In the genomic region with DNA sequence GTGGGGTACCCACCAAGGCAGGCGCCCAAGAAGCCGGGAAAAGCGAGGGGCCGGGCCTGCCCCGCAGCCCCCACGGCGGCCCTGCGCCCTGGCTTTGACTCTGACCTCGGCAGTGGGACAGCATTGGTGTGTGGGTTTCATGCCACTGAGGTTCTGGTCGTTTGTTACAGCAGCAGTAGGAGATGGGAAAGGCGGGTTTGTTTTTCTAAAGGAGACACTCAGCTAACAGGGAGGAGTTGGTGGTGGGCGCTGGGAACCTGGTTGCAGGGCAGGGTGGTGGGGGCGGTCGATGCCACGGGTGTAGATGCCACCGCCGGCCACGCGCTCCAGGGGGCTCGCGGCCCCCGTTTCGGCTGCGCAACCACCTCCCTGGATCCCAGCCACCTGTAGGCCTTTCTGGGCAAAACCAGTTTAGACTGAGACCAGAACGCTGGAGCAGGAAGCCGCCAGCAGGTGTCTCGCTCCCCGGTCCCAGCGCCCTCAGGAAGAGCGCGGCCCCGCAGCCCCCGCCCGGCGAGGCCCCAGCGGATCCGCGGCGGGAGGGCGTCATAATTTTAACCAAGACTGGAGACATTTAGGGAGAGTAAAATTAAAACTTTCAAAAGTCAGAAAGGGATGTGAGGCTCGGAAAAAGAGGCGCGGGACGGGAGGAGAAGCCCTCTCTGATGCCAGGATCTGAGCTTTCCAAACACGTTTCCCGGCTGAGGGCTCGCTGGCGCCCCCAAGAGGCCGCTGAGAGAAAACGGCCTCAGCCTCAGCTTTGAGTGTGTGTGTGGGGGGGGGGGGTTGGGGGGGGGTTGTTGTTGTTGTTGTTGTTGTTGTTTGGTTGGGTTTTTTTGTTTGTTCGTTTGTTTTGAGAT, we compare ENCODE assay signal across 1 cellular context.
TF ChIP-seq lines count a peak whose summit lies in the region.

No MANE protein-coding gene starts in this region.

TF ChIP-seq in K562, 482 proteins besides CTCF, POLR2A, EP300 and RAD21 (continued from another document and continues in another):
- TF ChIP-seq, protein P1, sequence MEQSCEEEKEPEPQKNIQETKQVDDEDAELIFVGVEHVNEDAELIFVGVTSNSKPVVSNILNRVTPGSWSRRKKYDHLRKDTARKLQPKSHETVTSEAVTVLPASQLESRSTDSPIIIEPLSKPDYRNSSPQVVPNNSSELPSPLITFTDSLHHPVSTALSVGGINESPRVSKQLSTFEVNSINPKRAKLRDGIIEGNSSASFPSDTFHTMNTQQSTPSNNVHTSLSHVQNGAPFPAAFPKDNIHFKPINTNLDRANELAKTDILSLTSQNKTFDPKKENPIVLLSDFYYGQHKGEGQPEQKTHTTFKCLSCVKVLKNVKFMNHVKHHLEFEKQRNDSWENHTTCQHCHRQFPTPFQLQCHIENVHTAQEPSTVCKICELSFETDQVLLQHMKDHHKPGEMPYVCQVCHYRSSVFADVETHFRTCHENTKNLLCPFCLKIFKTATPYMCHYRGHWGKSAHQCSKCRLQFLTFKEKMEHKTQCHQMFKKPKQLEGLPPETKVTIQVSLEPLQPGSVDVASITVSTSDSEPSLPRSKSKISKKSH (CRISPR knock-in tag; IDR thresholded peaks at IDR 0.05), result no peak
- no peak for TF ChIP-seq ETS2 (tag; IDR thresholded peaks at IDR 0.05; ENCODE audit: borderline replicate concordance, poor library complexity, severe bottlenecking)
- TF ChIP-seq OTX1 (CRISPR knock-in tag; IDR thresholded peaks at IDR 0.05), result no peak
- no peak for TF ChIP-seq HNRNPL (IDR thresholded peaks at IDR 0.05; ENCODE audit: low read depth, low read length)
- TF ChIP-seq, protein P2, sequence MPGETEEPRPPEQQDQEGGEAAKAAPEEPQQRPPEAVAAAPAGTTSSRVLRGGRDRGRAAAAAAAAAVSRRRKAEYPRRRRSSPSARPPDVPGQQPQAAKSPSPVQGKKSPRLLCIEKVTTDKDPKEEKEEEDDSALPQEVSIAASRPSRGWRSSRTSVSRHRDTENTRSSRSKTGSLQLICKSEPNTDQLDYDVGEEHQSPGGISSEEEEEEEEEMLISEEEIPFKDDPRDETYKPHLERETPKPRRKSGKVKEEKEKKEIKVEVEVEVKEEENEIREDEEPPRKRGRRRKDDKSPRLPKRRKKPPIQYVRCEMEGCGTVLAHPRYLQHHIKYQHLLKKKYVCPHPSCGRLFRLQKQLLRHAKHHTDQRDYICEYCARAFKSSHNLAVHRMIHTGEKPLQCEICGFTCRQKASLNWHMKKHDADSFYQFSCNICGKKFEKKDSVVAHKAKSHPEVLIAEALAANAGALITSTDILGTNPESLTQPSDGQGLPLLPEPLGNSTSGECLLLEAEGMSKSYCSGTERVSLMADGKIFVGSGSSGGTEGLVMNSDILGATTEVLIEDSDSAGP (CRISPR knock-in tag; IDR thresholded peaks at IDR 0.05), result no peak
- TF ChIP-seq TCFL5 (CRISPR knock-in tag; conservative IDR thresholded peaks at IDR 0.05), result no peak
- TF ChIP-seq SP2 (IDR thresholded peaks at IDR 0.05; ENCODE audit: extremely low read depth, low read depth, low read length, poor library complexity, severe bottlenecking), result no peak
- TF ChIP-seq KLF10 (CRISPR knock-in tag; IDR thresholded peaks at IDR 0.05), result no peak
- TF ChIP-seq, protein P3, sequence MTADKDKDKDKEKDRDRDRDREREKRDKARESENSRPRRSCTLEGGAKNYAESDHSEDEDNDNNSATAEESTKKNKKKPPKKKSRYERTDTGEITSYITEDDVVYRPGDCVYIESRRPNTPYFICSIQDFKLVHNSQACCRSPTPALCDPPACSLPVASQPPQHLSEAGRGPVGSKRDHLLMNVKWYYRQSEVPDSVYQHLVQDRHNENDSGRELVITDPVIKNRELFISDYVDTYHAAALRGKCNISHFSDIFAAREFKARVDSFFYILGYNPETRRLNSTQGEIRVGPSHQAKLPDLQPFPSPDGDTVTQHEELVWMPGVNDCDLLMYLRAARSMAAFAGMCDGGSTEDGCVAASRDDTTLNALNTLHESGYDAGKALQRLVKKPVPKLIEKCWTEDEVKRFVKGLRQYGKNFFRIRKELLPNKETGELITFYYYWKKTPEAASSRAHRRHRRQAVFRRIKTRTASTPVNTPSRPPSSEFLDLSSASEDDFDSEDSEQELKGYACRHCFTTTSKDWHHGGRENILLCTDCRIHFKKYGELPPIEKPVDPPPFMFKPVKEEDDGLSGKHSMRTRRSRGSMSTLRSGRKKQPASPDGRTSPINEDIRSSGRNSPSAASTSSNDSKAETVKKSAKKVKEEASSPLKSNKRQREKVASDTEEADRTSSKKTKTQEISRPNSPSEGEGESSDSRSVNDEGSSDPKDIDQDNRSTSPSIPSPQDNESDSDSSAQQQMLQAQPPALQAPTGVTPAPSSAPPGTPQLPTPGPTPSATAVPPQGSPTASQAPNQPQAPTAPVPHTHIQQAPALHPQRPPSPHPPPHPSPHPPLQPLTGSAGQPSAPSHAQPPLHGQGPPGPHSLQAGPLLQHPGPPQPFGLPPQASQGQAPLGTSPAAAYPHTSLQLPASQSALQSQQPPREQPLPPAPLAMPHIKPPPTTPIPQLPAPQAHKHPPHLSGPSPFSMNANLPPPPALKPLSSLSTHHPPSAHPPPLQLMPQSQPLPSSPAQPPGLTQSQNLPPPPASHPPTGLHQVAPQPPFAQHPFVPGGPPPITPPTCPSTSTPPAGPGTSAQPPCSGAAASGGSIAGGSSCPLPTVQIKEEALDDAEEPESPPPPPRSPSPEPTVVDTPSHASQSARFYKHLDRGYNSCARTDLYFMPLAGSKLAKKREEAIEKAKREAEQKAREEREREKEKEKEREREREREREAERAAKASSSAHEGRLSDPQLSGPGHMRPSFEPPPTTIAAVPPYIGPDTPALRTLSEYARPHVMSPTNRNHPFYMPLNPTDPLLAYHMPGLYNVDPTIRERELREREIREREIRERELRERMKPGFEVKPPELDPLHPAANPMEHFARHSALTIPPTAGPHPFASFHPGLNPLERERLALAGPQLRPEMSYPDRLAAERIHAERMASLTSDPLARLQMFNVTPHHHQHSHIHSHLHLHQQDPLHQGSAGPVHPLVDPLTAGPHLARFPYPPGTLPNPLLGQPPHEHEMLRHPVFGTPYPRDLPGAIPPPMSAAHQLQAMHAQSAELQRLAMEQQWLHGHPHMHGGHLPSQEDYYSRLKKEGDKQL (CRISPR knock-in tag; IDR thresholded peaks at IDR 0.05; ENCODE audit: borderline replicate concordance), result no peak
- TF ChIP-seq FOXA1 (IDR thresholded peaks at IDR 0.05; ENCODE audit: borderline replicate concordance), result no peak
- no peak for TF ChIP-seq ZNF124 (CRISPR knock-in tag; IDR thresholded peaks at IDR 0.05)
- TF ChIP-seq, protein P4, sequence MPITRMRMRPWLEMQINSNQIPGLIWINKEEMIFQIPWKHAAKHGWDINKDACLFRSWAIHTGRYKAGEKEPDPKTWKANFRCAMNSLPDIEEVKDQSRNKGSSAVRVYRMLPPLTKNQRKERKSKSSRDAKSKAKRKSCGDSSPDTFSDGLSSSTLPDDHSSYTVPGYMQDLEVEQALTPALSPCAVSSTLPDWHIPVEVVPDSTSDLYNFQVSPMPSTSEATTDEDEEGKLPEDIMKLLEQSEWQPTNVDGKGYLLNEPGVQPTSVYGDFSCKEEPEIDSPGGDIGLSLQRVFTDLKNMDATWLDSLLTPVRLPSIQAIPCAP (CRISPR knock-in tag; IDR thresholded peaks at IDR 0.05; ENCODE audit: borderline replicate concordance), result no peak
- TF ChIP-seq, protein P5, sequence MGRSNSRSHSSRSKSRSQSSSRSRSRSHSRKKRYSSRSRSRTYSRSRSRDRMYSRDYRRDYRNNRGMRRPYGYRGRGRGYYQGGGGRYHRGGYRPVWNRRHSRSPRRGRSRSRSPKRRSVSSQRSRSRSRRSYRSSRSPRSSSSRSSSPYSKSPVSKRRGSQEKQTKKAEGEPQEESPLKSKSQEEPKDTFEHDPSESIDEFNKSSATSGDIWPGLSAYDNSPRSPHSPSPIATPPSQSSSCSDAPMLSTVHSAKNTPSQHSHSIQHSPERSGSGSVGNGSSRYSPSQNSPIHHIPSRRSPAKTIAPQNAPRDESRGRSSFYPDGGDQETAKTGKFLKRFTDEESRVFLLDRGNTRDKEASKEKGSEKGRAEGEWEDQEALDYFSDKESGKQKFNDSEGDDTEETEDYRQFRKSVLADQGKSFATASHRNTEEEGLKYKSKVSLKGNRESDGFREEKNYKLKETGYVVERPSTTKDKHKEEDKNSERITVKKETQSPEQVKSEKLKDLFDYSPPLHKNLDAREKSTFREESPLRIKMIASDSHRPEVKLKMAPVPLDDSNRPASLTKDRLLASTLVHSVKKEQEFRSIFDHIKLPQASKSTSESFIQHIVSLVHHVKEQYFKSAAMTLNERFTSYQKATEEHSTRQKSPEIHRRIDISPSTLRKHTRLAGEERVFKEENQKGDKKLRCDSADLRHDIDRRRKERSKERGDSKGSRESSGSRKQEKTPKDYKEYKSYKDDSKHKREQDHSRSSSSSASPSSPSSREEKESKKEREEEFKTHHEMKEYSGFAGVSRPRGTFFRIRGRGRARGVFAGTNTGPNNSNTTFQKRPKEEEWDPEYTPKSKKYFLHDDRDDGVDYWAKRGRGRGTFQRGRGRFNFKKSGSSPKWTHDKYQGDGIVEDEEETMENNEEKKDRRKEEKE (IDR thresholded peaks at IDR 0.05; ENCODE audit: borderline replicate concordance in 1 of 2, control insufficient read depth in 1 of 2, low read depth in 2 of 2, low read length in 1 of 2), result no peak
- no peak for TF ChIP-seq ZNF146 (CRISPR knock-in tag; IDR thresholded peaks at IDR 0.05; ENCODE audit: unreplicated experiment)
- no peak for TF ChIP-seq TCF7L2 (IDR thresholded peaks at IDR 0.05; ENCODE audit: low read depth, low read length)
- TF ChIP-seq, protein P6, sequence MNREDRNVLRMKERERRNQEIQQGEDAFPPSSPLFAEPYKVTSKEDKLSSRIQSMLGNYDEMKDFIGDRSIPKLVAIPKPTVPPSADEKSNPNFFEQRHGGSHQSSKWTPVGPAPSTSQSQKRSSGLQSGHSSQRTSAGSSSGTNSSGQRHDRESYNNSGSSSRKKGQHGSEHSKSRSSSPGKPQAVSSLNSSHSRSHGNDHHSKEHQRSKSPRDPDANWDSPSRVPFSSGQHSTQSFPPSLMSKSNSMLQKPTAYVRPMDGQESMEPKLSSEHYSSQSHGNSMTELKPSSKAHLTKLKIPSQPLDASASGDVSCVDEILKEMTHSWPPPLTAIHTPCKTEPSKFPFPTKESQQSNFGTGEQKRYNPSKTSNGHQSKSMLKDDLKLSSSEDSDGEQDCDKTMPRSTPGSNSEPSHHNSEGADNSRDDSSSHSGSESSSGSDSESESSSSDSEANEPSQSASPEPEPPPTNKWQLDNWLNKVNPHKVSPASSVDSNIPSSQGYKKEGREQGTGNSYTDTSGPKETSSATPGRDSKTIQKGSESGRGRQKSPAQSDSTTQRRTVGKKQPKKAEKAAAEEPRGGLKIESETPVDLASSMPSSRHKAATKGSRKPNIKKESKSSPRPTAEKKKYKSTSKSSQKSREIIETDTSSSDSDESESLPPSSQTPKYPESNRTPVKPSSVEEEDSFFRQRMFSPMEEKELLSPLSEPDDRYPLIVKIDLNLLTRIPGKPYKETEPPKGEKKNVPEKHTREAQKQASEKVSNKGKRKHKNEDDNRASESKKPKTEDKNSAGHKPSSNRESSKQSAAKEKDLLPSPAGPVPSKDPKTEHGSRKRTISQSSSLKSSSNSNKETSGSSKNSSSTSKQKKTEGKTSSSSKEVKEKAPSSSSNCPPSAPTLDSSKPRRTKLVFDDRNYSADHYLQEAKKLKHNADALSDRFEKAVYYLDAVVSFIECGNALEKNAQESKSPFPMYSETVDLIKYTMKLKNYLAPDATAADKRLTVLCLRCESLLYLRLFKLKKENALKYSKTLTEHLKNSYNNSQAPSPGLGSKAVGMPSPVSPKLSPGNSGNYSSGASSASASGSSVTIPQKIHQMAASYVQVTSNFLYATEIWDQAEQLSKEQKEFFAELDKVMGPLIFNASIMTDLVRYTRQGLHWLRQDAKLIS (CRISPR knock-in tag; IDR thresholded peaks at IDR 0.05), result no peak
- TF ChIP-seq, protein P7, sequence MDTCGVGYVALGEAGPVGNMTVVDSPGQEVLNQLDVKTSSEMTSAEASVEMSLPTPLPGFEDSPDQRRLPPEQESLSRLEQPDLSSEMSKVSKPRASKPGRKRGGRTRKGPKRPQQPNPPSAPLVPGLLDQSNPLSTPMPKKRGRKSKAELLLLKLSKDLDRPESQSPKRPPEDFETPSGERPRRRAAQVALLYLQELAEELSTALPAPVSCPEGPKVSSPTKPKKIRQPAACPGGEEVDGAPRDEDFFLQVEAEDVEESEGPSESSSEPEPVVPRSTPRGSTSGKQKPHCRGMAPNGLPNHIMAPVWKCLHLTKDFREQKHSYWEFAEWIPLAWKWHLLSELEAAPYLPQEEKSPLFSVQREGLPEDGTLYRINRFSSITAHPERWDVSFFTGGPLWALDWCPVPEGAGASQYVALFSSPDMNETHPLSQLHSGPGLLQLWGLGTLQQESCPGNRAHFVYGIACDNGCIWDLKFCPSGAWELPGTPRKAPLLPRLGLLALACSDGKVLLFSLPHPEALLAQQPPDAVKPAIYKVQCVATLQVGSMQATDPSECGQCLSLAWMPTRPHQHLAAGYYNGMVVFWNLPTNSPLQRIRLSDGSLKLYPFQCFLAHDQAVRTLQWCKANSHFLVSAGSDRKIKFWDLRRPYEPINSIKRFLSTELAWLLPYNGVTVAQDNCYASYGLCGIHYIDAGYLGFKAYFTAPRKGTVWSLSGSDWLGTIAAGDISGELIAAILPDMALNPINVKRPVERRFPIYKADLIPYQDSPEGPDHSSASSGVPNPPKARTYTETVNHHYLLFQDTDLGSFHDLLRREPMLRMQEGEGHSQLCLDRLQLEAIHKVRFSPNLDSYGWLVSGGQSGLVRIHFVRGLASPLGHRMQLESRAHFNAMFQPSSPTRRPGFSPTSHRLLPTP (IDR thresholded peaks at IDR 0.05; ENCODE audit: borderline replicate concordance, extremely low read depth, insufficient read length), result no peak
